12 cellular contexts compared by ENCODE assay signal in the genomic region with DNA sequence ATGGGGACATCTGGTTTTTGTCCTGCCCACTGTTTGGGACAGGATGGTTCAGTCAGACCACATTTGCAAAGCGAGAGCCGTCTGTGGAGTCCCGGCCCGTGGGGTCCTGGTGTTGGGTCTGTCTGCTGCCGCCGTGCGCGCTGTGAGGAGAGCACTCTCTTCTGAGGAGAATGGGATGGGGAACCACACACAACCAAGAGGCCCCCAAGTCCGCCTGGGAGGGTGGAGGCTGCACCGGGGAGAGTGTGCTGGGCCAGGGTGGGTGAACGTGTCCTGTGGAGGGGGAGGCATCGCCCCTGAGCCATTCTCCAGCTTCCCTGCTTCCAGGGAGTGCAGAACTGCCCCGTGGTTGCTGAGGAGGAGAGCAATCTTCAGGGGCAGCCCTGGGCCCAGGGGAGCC.
DNase-seq lines count a peak whose midpoint lies in the region; ATAC-seq and TF ChIP-seq lines count a peak whose summit lies in the region.
"Had no signal": no experiment of that assay in that cellular context is flagged by ENCODE, and none has a peak within 500 bp of the region (broad histone marks: within the 10 kb centered on the region; RNA-seq: fewer than 3 reads in every experiment).

No MANE protein-coding gene starts in this region.

- no peak overlapping the region for H3K4me3 Mint-ChIP-seq in T-helper 2 cell treated with Interferon-gamma antibody and Interleukin-4, amounts not matched to agents 5 μg/mL and 100 μg/mL, for 36 hours

- H4K91ac ChIP-seq in mesenchymal stem cell (ENCODE audit: low read length), result peak overlapping the region; percentile 6

- H3K27me3 ChIP-seq in breast epithelium (no peaks in the 10 kb centered on the region), mesenchymal stem cell (ENCODE audit: control insufficient read depth in 1 of 2, insufficient read depth in 1 of 2, low read length in 2 of 2) (no peaks in the 10 kb centered on the region), thyroid gland (no peaks in the 10 kb centered on the region), prostate gland (replicated peaks; ENCODE audit: insufficient read depth) (no peaks in the 10 kb centered on the region)

- ATAC-seq in HG03521 (IDR thresholded peaks at IDR 0.05; ENCODE audit: unreplicated experiment), result no peak

- intact Hi-C loops in breast epithelium (cut with DNase I; ENCODE audit: low total_unique reads) (no loop called here), thyroid gland (cut with DNase I) (no loop called here), prostate gland (cut with DNase I) (no loop called here)

- H3K14ac ChIP-seq in mesenchymal stem cell (ENCODE audit: low read length in 2 of 2), result no peak overlapping the region

- H2BK15ac ChIP-seq in mesenchymal stem cell (ENCODE audit: low read depth, poor library complexity, severe bottlenecking), result peak overlapping the region; percentile 63

- H3K79me1 ChIP-seq in mesenchymal stem cell (replicated peaks; ENCODE audit: low read length, poor library complexity, severe bottlenecking), result no peaks in the 10 kb centered on the region

- H2AK5ac ChIP-seq in mesenchymal stem cell (ENCODE audit: low read length, severe bottlenecking), result no peak overlapping the region

- no peak overlapping the region for H3K23ac ChIP-seq in mesenchymal stem cell (ENCODE audit: low read length in 2 of 2)

- H3K9me3 Mint-ChIP-seq in T-helper 2 cell treated with Interferon-gamma antibody and Interleukin-4, amounts not matched to agents 5 μg/mL and 100 μg/mL, for 36 hours, result no peaks in the 10 kb centered on the region

- H3K4me1 ChIP-seq in breast epithelium, result no peaks in the 10 kb centered on the region
- H3K4me1 ChIP-seq in mesenchymal stem cell (ENCODE audit: control insufficient read depth, insufficient read depth, low read depth, low read length), result peaks cover 21% of the 10 kb centered on the region
- H3K4me1 ChIP-seq in thyroid gland, result peaks cover 0 to 18% of the 10 kb centered on the region in 2 donors
- no peaks in the 10 kb centered on the region for H3K4me1 ChIP-seq in prostate gland (replicated peaks)

- H2BK120ac ChIP-seq in mesenchymal stem cell (ENCODE audit: low read depth, low read length), result no peak overlapping the region

- 87% methylated on average over 13 of the region's 13 CpGs for WGBS in mesenchymal stem cell
- whole genome bisulfite sequencing in thyroid gland, 2 donors, result 84 to 90% methylated on average over 12 to 13 of the region's 13 CpGs
- WGBS in prostate gland, result 91% methylated on average over 13 of the region's 13 CpGs

- H2BK12ac ChIP-seq in mesenchymal stem cell (ENCODE audit: low read length in 2 of 2), result peak overlapping the region in 1 of 2 experiments; percentile 32

- peaks cover 15% of the 10 kb centered on the region for H3K4me1 Mint-ChIP-seq in T-helper 2 cell treated with Interferon-gamma antibody and Interleukin-4, amounts not matched to agents 5 μg/mL and 100 μg/mL, for 36 hours (ENCODE audit: low read depth)

- H3K9ac ChIP-seq in mesenchymal stem cell (ENCODE audit: low read length), result peak overlapping the region; percentile 86

- peak overlapping the region in 1 of 2 experiments; percentile 25 for H3K18ac ChIP-seq in mesenchymal stem cell (ENCODE audit: low read depth in 1 of 2, low read length in 2 of 2)

- DNase-seq in T-helper 2 cell treated with Interferon-gamma antibody and Interleukin-4, amounts not matched to agents 5 μg/mL and 100 μg/mL, for 36 hours (ENCODE audit: low spot score), result no peak
- no peak for DNase-seq in T-helper 2 cell
- DNase-seq in breast epithelium (ENCODE audit: low spot score in 2 of 2), result no peak
- DNase-seq in mesenchymal stem cell, result no peak
- no peak for DNase-seq in thyroid gland
- DNase-seq in LoVo (ENCODE audit: low spot score), result no peak
- DNase-seq in prostate gland (ENCODE audit: low spot score), result no peak
- DNase-seq: 8988T, activated T-cell treated with anti-CD3 and anti-CD28 coated beads for 4 hours, NCI-H1417 treated with DMSO at 0.1 percent for 48 hours, NCI-H524 treated with DMSO at 0.1 percent for 48 hours had no signal

- TF ChIP-seq POLR2A in breast epithelium (IDR thresholded peaks at IDR 0.05) (no peak), thyroid gland (IDR thresholded peaks at IDR 0.05) (no peak), prostate gland (IDR thresholded peaks at IDR 0.05) (no peak)

- no peaks in the 10 kb centered on the region for H3K36me3 ChIP-seq in breast epithelium
- H3K36me3 ChIP-seq in mesenchymal stem cell (ENCODE audit: control insufficient read depth in 1 of 2, insufficient read depth in 2 of 2, low read depth in 1 of 2, low read length in 2 of 2), result no peaks in the 10 kb centered on the region
- no peaks in the 10 kb centered on the region for H3K36me3 ChIP-seq in thyroid gland
- no peaks in the 10 kb centered on the region for H3K36me3 ChIP-seq in prostate gland

- H3K9me3 ChIP-seq in breast epithelium (no peaks in the 10 kb centered on the region), mesenchymal stem cell (ENCODE audit: control insufficient read depth, low read length) (no peaks in the 10 kb centered on the region), thyroid gland (no peaks in the 10 kb centered on the region), prostate gland (no peaks in the 10 kb centered on the region)

- peak overlapping the region; percentile 20 for H3K27ac Mint-ChIP-seq in T-helper 2 cell treated with Interferon-gamma antibody and Interleukin-4, amounts not matched to agents 5 μg/mL and 100 μg/mL, for 36 hours

- H3K27me3 Mint-ChIP-seq in T-helper 2 cell treated with Interferon-gamma antibody and Interleukin-4, amounts not matched to agents 5 μg/mL and 100 μg/mL, for 36 hours (ENCODE audit: low read depth), result no peaks in the 10 kb centered on the region

- H3K4me2 ChIP-seq in mesenchymal stem cell (ENCODE audit: low read length, poor library complexity, severe bottlenecking), result no peak overlapping the region

- H3K4me3 ChIP-seq in breast epithelium, result no peak overlapping the region
- H3K4me3 ChIP-seq in mesenchymal stem cell (ENCODE audit: insufficient read depth in 1 of 2, low read depth in 1 of 2, low read length in 2 of 2), result no peak overlapping the region
- H3K4me3 ChIP-seq in thyroid gland (replicated peaks in 1 of 3), result no peak overlapping the region
- no peak overlapping the region for H3K4me3 ChIP-seq in prostate gland

- H3K36me3 Mint-ChIP-seq in T-helper 2 cell treated with Interferon-gamma antibody and Interleukin-4, amounts not matched to agents 5 μg/mL and 100 μg/mL, for 36 hours (ENCODE audit: low read depth), result peaks cover 10% of the 10 kb centered on the region

- H3K4ac ChIP-seq in mesenchymal stem cell (ENCODE audit: low read depth in 1 of 2, low read length in 2 of 2), result no peak overlapping the region

- TF ChIP-seq CTCF in breast epithelium (IDR thresholded peaks at IDR 0.05) (no peak), thyroid gland (IDR thresholded peaks at IDR 0.05) (no peak), prostate gland (IDR thresholded peaks at IDR 0.05) (no peak)

- no peak overlapping the region for H4K8ac ChIP-seq in mesenchymal stem cell (ENCODE audit: low read length)

- H3K27ac ChIP-seq in breast epithelium (peak overlapping the region; percentile 84 to 94), mesenchymal stem cell (ENCODE audit: low read length, poor library complexity, severe bottlenecking) (no peak overlapping the region), thyroid gland (peak overlapping the region in 2 of 3 donors; percentile 19 to 66), prostate gland (no peak overlapping the region)

- H2BK5ac ChIP-seq in mesenchymal stem cell (ENCODE audit: low read depth, low read length, poor library complexity, severe bottlenecking), result no peak overlapping the region

- H2AFZ ChIP-seq in mesenchymal stem cell (ENCODE audit: low read depth, low read length), result no peak overlapping the region

Comparison
In these comparisons a context has a peak if more than half of its experiments do, and no peak if none do; other contexts are left out.
1. H3K27ac ChIP-seq: peak in breast epithelium (2 of 2) and thyroid gland (2 of 3); none in mesenchymal stem cell (single experiment) and prostate gland (0 of 2).